In genomic region chr12:88703790-88704189, GRCh38 we compare ENCODE assay signal across 23 cellular contexts.
DNase-seq lines count a peak whose midpoint lies in the region; ATAC-seq, FAIRE-seq and TF ChIP-seq lines count a peak whose summit lies in the region.
"Had no signal": no experiment of that assay in that cellular context is flagged by ENCODE, and none has a peak within 500 bp of the region (broad histone marks: within the 10 kb centered on the region; RNA-seq: fewer than 3 reads in every experiment).

No MANE protein-coding gene starts in this region.

- no peak overlapping the region for H3K4me3 Mint-ChIP-seq in HFFc6
- H3K4me3 Mint-ChIP-seq: CD4-positive, CD25-positive, alpha-beta regulatory T cell; GM23338 had no signal

- no peak for FAIRE-seq in pancreas (lab: Jason Lieb, UNC)
- FAIRE-seq: GM12892, GM19239, K562 had no signal

- intact Hi-C loops in lower lobe of right lung (cut with DNase I) = no loop called here
- intact Hi-C loops in pancreas (cut with DNase I) = no loop called here

- H3K27me3 Mint-ChIP-seq in HFFc6 (ENCODE audit: insufficient read depth) = no peaks in the 10 kb centered on the region
- H3K27me3 Mint-ChIP-seq: CD4-positive, CD25-positive, alpha-beta regulatory T cell had no signal

- ATAC-seq in foreskin keratinocyte (peak; percentile 46), lower lobe of right lung (no peak), HG02759 (IDR thresholded peaks at IDR 0.05; ENCODE audit: unreplicated experiment) (no peak), pancreas (no peak)
- ATAC-seq: GM23338, K562, Panc1 had no signal

- H3K9me3 ChIP-seq in lower lobe of right lung (peaks cover 11% of the 10 kb centered on the region), pancreas (no peaks in the 10 kb centered on the region)
- H3K9me3 ChIP-seq: MG63 had no signal

- H3K36me3 ChIP-seq in lower lobe of right lung = no peaks in the 10 kb centered on the region
- no peaks in the 10 kb centered on the region for H3K36me3 ChIP-seq in pancreas
- H3K36me3 ChIP-seq: MG63 had no signal

- H3K27me3 ChIP-seq in foreskin keratinocyte = no peaks in the 10 kb centered on the region
- H3K27me3 ChIP-seq in lower lobe of right lung (ENCODE audit: low read depth) = no peaks in the 10 kb centered on the region
- no peaks in the 10 kb centered on the region for H3K27me3 ChIP-seq in pancreas
- H3K27me3 ChIP-seq: MG63 had no signal

- H3K27ac ChIP-seq in foreskin keratinocyte (no peak overlapping the region), lower lobe of right lung (no peak overlapping the region), pancreas (no peak overlapping the region)

- H3K4me1 Mint-ChIP-seq in HFFc6 (ENCODE audit: low read depth) = peaks cover 20% of the 10 kb centered on the region
- H3K4me1 Mint-ChIP-seq: CD4-positive, CD25-positive, alpha-beta regulatory T cell; GM23338 had no signal

- H3K36me3 Mint-ChIP-seq in HFFc6 (ENCODE audit: low read depth) = 0 out of 2 replicates have a peak, but pooled peaks cover 7% of the 10 kb centered on the region
- H3K36me3 Mint-ChIP-seq: CD4-positive, CD25-positive, alpha-beta regulatory T cell had no signal

- peaks cover 7% of the 10 kb centered on the region for H3K4me1 ChIP-seq in foreskin keratinocyte
- H3K4me1 ChIP-seq in lower lobe of right lung = no peaks in the 10 kb centered on the region
- H3K4me1 ChIP-seq in pancreas = no peaks in the 10 kb centered on the region

- H3K4me3 ChIP-seq in lower lobe of right lung (no peak overlapping the region), pancreas (no peak overlapping the region)
- H3K4me3 ChIP-seq: GM23338, K562, MG63 had no signal

- peak; percentile 59 for DNase-seq in EH (ENCODE audit: low read depth)
- peak; percentile 43 for DNase-seq in HFFc6
- DNase-seq in amniotic epithelial cell (ENCODE audit: low read depth) = peak; percentile 45
- DNase-seq in foreskin keratinocyte = peak; percentile 30 to 70
- DNase-seq in lower lobe of right lung = no peak
- no peak for DNase-seq in pancreas
- no peak for DNase-seq in HK-2 (ENCODE audit: unreplicated experiment)
- DNase-seq: Calu3; CD4-positive, CD25-positive, alpha-beta regulatory T cell; GDM1; MG63; NCI-H1092 treated with DMSO at 0.1 percent for 48 hours; NCI-H1694 treated with DMSO at 0.1 percent for 48 hours; NCI-H446; NCI-H748 treated with DMSO at 0.1 percent for 48 hours; SHP77 treated with DMSO at 0.1 percent for 48 hours; SW 1271 had no signal

- 98 to 99% methylated on average over 3 of the region's 3 CpGs for WGBS in pancreas, 2 donors

- peaks cover 9% of the 10 kb centered on the region; the same call in 1 of the 2 replicates for H3K9me3 Mint-ChIP-seq in HFFc6

- TF ChIP-seq CTCF in HFFc6 (IDR thresholded peaks at IDR 0.05) = no peak
- TF ChIP-seq CTCF in foreskin keratinocyte (conservative IDR thresholded peaks at IDR 0.05) = no peak
- no peak for TF ChIP-seq CTCF in lower lobe of right lung (IDR thresholded peaks at IDR 0.05)
- TF ChIP-seq CTCF in pancreas (IDR thresholded peaks at IDR 0.05) = no peak

- H3K27ac Mint-ChIP-seq in HFFc6 = no peak overlapping the region
- H3K27ac Mint-ChIP-seq: CD4-positive, CD25-positive, alpha-beta regulatory T cell; GM23338 had no signal

Comparison
In these comparisons a context has a peak if more than half of its experiments do, and no peak if none do; other contexts are left out.
1. DNase-seq: peak in EH (single experiment), HFFc6 (single experiment), amniotic epithelial cell (single experiment) and foreskin keratinocyte (2 of 2); none in lower lobe of right lung (single experiment), pancreas (0 of 6) and HK-2 (single experiment).